Comparison of ENCODE assay signal across 8 cellular contexts in the genomic region with DNA sequence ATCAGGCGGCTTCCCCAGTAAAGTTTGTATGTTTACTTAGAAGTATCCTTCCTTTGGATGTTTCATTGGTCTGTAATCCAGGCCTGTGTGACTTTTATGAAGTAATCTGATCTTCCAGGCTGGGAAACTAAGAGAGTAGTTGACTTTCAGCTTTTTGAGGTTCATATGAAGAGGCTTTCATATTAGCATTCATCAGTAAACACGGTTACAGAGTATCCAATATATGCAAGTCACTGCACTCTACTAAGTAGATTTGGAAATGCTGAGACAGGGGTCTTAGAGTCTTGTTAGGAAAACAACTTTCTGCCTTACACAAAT. TPM values are rescaled to one million over a fixed set of nuclear protein-coding genes. Genes with fewer than 3 reads are reported as not detected.
DNase-seq lines count a peak whose midpoint lies in the region; ATAC-seq lines count a peak whose summit lies in the region.

No MANE protein-coding gene starts in this region.

- H3K27ac Mint-ChIP-seq in activated CD4-positive, alpha-beta T cell treated with anti-CD3 and anti-CD28 coated beads for 36 hours = peak overlapping the region; percentile 93
- peak overlapping the region; percentile 91 for H3K27ac Mint-ChIP-seq in activated CD4-positive, alpha-beta memory T cell treated with anti-CD3 and anti-CD28 coated beads, Interleukin-2, amount 10 ng/mL, durations not matched to agents 7 days and 5 days

- H3K27me3 ChIP-seq in iPS-18a (ENCODE audit: control insufficient read depth, insufficient read depth, low read length) (no peaks in the 10 kb centered on the region), stomach smooth muscle (ENCODE audit: control insufficient read depth in 1 of 2, insufficient read depth in 2 of 2, low read length in 2 of 2) (no peaks in the 10 kb centered on the region)

- H3K4me1 ChIP-seq in iPS-18a (ENCODE audit: control insufficient read depth, low read depth, low read length) (peaks cover 13% of the 10 kb centered on the region), stomach smooth muscle (ENCODE audit: control insufficient read depth, insufficient read depth, low read length) (peaks cover 5% of the 10 kb centered on the region)

- H3K9me3 Mint-ChIP-seq in activated CD4-positive, alpha-beta T cell treated with anti-CD3 and anti-CD28 coated beads for 36 hours (ENCODE audit: low read depth) = no peaks in the 10 kb centered on the region
- no peaks in the 10 kb centered on the region for H3K9me3 Mint-ChIP-seq in activated CD4-positive, alpha-beta memory T cell treated with anti-CD3 and anti-CD28 coated beads, Interleukin-2, amount 10 ng/mL, durations not matched to agents 7 days and 5 days

- H3K36me3 Mint-ChIP-seq in activated CD4-positive, alpha-beta T cell treated with anti-CD3 and anti-CD28 coated beads for 36 hours (ENCODE audit: low read depth) = peaks cover 28% of the 10 kb centered on the region
- H3K36me3 Mint-ChIP-seq in activated CD4-positive, alpha-beta memory T cell treated with anti-CD3 and anti-CD28 coated beads, Interleukin-2, amount 10 ng/mL, durations not matched to agents 7 days and 5 days (ENCODE audit: low read depth) = peaks cover 27% of the 10 kb centered on the region

- no peak for ATAC-seq in activated CD4-positive, alpha-beta T cell treated with anti-CD3 and anti-CD28 coated beads for 36 hours
- no peak for ATAC-seq in HG02571 (IDR thresholded peaks at IDR 0.05; ENCODE audit: unreplicated experiment)

- H3K4me3 Mint-ChIP-seq in activated CD4-positive, alpha-beta T cell treated with anti-CD3 and anti-CD28 coated beads for 36 hours = peak overlapping the region; percentile 90
- peak overlapping the region; percentile 98 for H3K4me3 Mint-ChIP-seq in activated CD4-positive, alpha-beta memory T cell treated with anti-CD3 and anti-CD28 coated beads, Interleukin-2, amount 10 ng/mL, durations not matched to agents 7 days and 5 days

- H3K4me3 ChIP-seq in iPS-18a (ENCODE audit: low read length) (peak overlapping the region; percentile 74), stomach smooth muscle (ENCODE audit: low read length in 2 of 2) (peak overlapping the region; percentile 74 to 87)

- H3K27ac ChIP-seq in iPS-18a (ENCODE audit: low read length) (no peak overlapping the region), stomach smooth muscle (ENCODE audit: low read length) (peak overlapping the region; percentile 90)

- H3K9ac ChIP-seq in iPS-18a (ENCODE audit: low read length) = peak overlapping the region; percentile 65
- peak overlapping the region; percentile 81 to 83 for H3K9ac ChIP-seq in stomach smooth muscle (ENCODE audit: low read length in 2 of 2)

- CTCF ChIA-PET in activated CD4-positive, alpha-beta T cell treated with anti-CD3 and anti-CD28 coated beads for 36 hours (lab: Charles Lee) = interaction anchor here (0.7 to 3.1 kb wide), 4 partner anchors 10 to 326 kb away, joined by 3 to 23 read pairs (median 3); a partner anchor contains a TSS
- CTCF ChIA-PET in activated CD4-positive, alpha-beta memory T cell treated with anti-CD3 and anti-CD28 coated beads, Interleukin-2, amount 10 ng/mL, durations not matched to agents 7 days and 5 days (lab: Charles Lee) = interaction anchor here (0.6 to 3.1 kb wide), 4 partner anchors 9 to 445 kb away, joined by 3 to 39 read pairs (median 4); a partner anchor contains a TSS

- DNase-seq in activated CD4-positive, alpha-beta T cell treated with anti-CD3 and anti-CD28 coated beads for 36 hours = no peak
- no peak for DNase-seq in activated CD4-positive, alpha-beta T cell treated with anti-CD3 and anti-CD28 coated beads, Interleukin-2, amount 50 U/mL, for 48 hours
- DNase-seq in activated CD4-positive, alpha-beta memory T cell treated with anti-CD3 and anti-CD28 coated beads, Interleukin-2, amount 10 ng/mL, durations not matched to agents 7 days and 5 days = no peak
- DNase-seq in HPDE6-E6E7 (ENCODE audit: extremely low spot score) (no peak), COLO829 (ENCODE audit: low spot score) (no peak)

- no peaks in the 10 kb centered on the region for H3K27me3 Mint-ChIP-seq in activated CD4-positive, alpha-beta T cell treated with anti-CD3 and anti-CD28 coated beads for 36 hours
- no peaks in the 10 kb centered on the region for H3K27me3 Mint-ChIP-seq in activated CD4-positive, alpha-beta memory T cell treated with anti-CD3 and anti-CD28 coated beads, Interleukin-2, amount 10 ng/mL, durations not matched to agents 7 days and 5 days

- H3K4me1 Mint-ChIP-seq in activated CD4-positive, alpha-beta T cell treated with anti-CD3 and anti-CD28 coated beads for 36 hours = peaks cover 37% of the 10 kb centered on the region
- peaks cover 32% of the 10 kb centered on the region for H3K4me1 Mint-ChIP-seq in activated CD4-positive, alpha-beta memory T cell treated with anti-CD3 and anti-CD28 coated beads, Interleukin-2, amount 10 ng/mL, durations not matched to agents 7 days and 5 days

- intact Hi-C loops in activated CD4-positive, alpha-beta T cell treated with anti-CD3 and anti-CD28 coated beads for 36 hours (cut with DNase I, micrococcal nuclease) = no loop called here

- H3K36me3 ChIP-seq in iPS-18a (ENCODE audit: control insufficient read depth, low read depth, low read length) (peaks cover 12% of the 10 kb centered on the region), stomach smooth muscle (ENCODE audit: control insufficient read depth in 2 of 2, insufficient read depth in 2 of 2, low read length in 2 of 2) (peaks cover under 1 to 3% of the 10 kb centered on the region in 2 donors)

- POLR2A ChIA-PET in activated CD4-positive, alpha-beta T cell treated with anti-CD3 and anti-CD28 coated beads for 36 hours (lab: Charles Lee) = interaction anchor here (0.6 to 2.7 kb wide), 3 partner anchors 10 to 15 kb away, joined by 3 to 84 read pairs (median 5); a partner anchor contains a TSS
- POLR2A ChIA-PET in activated CD4-positive, alpha-beta memory T cell treated with anti-CD3 and anti-CD28 coated beads, Interleukin-2, amount 10 ng/mL, durations not matched to agents 7 days and 5 days (lab: Charles Lee) = interaction anchor here (0.9 to 5.6 kb wide), 5 partner anchors 10 to 924 kb away, joined by 3 to 200 read pairs (median 7); a partner anchor contains a TSS

- no peaks in the 10 kb centered on the region for H3K9me3 ChIP-seq in iPS-18a (ENCODE audit: control insufficient read depth, low read depth, low read length)
- H3K9me3 ChIP-seq in stomach smooth muscle (ENCODE audit: control insufficient read depth in 2 of 2, low read length in 2 of 2) = no peaks in the 10 kb centered on the region

RNA-seq across cellular contexts. Expression of a gene that starts 1.1 kb away (rescaled TPM):
- total RNA-seq in activated CD4-positive, alpha-beta T cell treated with anti-CD3 and anti-CD28 coated beads for 36 hours = 10 to 100 TPM; 58.5 to 58.6 TPM
- 10 to 100 TPM; 53.8 to 56.8 TPM for total RNA-seq in activated CD4-positive, alpha-beta memory T cell treated with anti-CD3 and anti-CD28 coated beads, Interleukin-2, amount 10 ng/mL, durations not matched to agents 7 days and 5 days

RNA-seq across cellular contexts. Expression of a gene that starts 15.0 kb away (rescaled TPM):
- total RNA-seq in activated CD4-positive, alpha-beta T cell treated with anti-CD3 and anti-CD28 coated beads for 36 hours = 100 to 1,000 TPM in 1 of 2 experiments, 10 to 100 TPM in 1; 81.2 to 104 TPM
- total RNA-seq in activated CD4-positive, alpha-beta memory T cell treated with anti-CD3 and anti-CD28 coated beads, Interleukin-2, amount 10 ng/mL, durations not matched to agents 7 days and 5 days = 10 to 100 TPM; 33.0 to 36.0 TPM

RNA-seq across cellular contexts. Expression of a gene that starts 15.2 kb away (rescaled TPM):
- total RNA-seq in activated CD4-positive, alpha-beta T cell treated with anti-CD3 and anti-CD28 coated beads for 36 hours = 10 to 100 TPM; 38.7 to 43.0 TPM
- total RNA-seq in activated CD4-positive, alpha-beta memory T cell treated with anti-CD3 and anti-CD28 coated beads, Interleukin-2, amount 10 ng/mL, durations not matched to agents 7 days and 5 days = 10 to 100 TPM; 27.5 to 29.2 TPM
